ENCODE assay signal across 8 cellular contexts in genomic region chr3:99638244-99638948, GRCh38. TPM values are rescaled to one million over a fixed set of nuclear protein-coding genes. Genes with fewer than 3 reads are reported as not detected.
DNase-seq lines count a peak whose midpoint lies in the region; ATAC-seq and TF ChIP-seq lines count a peak whose summit lies in the region.

Gene COL8A1 (plus strand): TSS chr3:99638594. CDS start chr3:99790683, 152,089 bp downstream.

- H3K4me2 ChIP-seq in GM23248 (ENCODE audit: unreplicated experiment) = peak within 1 kb of the TSS; percentile 89

- peak within 1 kb of the TSS; percentile 76 for H3K9ac ChIP-seq in GM23248

- peak within 1 kb of the TSS; percentile 81 for H3K4me3 Mint-ChIP-seq in T-helper 17 cell
- H3K4me3 Mint-ChIP-seq in osteocyte (ENCODE audit: unreplicated experiment) = peak within 1 kb of the TSS; percentile 94

- no peak within 1 kb of the TSS for H3K27ac Mint-ChIP-seq in T-helper 17 cell
- H3K27ac Mint-ChIP-seq in osteocyte (ENCODE audit: unreplicated experiment) = peak within 1 kb of the TSS; percentile 98

- peak within 1 kb of the TSS; percentile 76 for H2AFZ ChIP-seq in GM23248

- TF ChIP-seq CTCF in osteocyte (IDR thresholded peaks at IDR 0.05) = no peak

- 0 out of 2 replicates have a peak, but pooled peaks cover 17% of the 10 kb centered on the region for H3K79me2 ChIP-seq in GM23248 (ENCODE audit: insufficient read depth)

- no peaks in the 10 kb centered on the region for H4K20me1 ChIP-seq in GM23248 (ENCODE audit: insufficient read depth)

- in situ Hi-C loops in GM23248 (cut with MboI) = no loop called here

- no peaks in the 10 kb centered on the region for H3K9me3 Mint-ChIP-seq in osteocyte (ENCODE audit: unreplicated experiment)

- H3K36me3 Mint-ChIP-seq in T-helper 17 cell (ENCODE audit: low read depth) (peaks cover 2% of the 10 kb centered on the region), osteocyte (ENCODE audit: unreplicated experiment) (peaks cover 50% of the 10 kb centered on the region)

- H3K27me3 Mint-ChIP-seq in T-helper 17 cell (peaks cover 73% of the 10 kb centered on the region), osteocyte (ENCODE audit: unreplicated experiment) (no peaks in the 10 kb centered on the region)

- DNase-seq in GM23248 (peak; percentile 66), T-helper 17 cell (no peak), glomerular endothelial cell (ENCODE audit: extremely low read depth, low read depth, low spot score) (no peak), osteocyte (ENCODE audit: extremely low spot score, unreplicated experiment) (peak; percentile 96), NCI-H2227 (lab: John Stamatoyannopoulos, UW; ENCODE audit: unreplicated experiment) (no peak)
- DNase-seq in activated naive CD4-positive, alpha-beta T cell (lab: John Stamatoyannopoulos, UW) = no peak

- H3K4me1 Mint-ChIP-seq in T-helper 17 cell (peaks cover 19% of the 10 kb centered on the region), osteocyte (ENCODE audit: unreplicated experiment) (peaks cover 42% of the 10 kb centered on the region)

- no peaks in the 10 kb centered on the region for H3K9me2 ChIP-seq in GM23248 (ENCODE audit: insufficient read depth)

- H3K27ac ChIP-seq in GM23248 = peak within 1 kb of the TSS; percentile 68

- peaks cover 51% of the 10 kb centered on the region for H3K4me1 ChIP-seq in GM23248 (ENCODE audit: insufficient read depth)

- H3K4me3 ChIP-seq in GM23248 = peak within 1 kb of the TSS; percentile 73

- H3K36me3 ChIP-seq in GM23248 (ENCODE audit: low read depth) = no peaks in the 10 kb centered on the region

- H3K9me3 ChIP-seq in GM23248 (ENCODE audit: low read depth) (no peaks in the 10 kb centered on the region), T-helper 17 cell (ENCODE audit: control insufficient read depth, low read length, poor library complexity, severe bottlenecking) (no peaks in the 10 kb centered on the region)

- WGBS in GM23248 (ENCODE audit: low coverage in 1 of 2, low lambda C conversion rate in 2 of 2, missing lambda C conversion rate in 2 of 2), 2 experiments = 3 to 5% methylated on average over 16 to 24 of the region's 24 CpGs

- peaks cover 38% of the 10 kb centered on the region for H3F3A ChIP-seq in GM23248 (ENCODE audit: insufficient read depth)

- H3K27me3 ChIP-seq in GM23248 (replicated peaks; ENCODE audit: insufficient read depth) = no peaks in the 10 kb centered on the region

- ATAC-seq in T-helper 17 cell = no peak
- no peak for ATAC-seq in GM19351 (IDR thresholded peaks at IDR 0.05; ENCODE audit: unreplicated experiment)
- no peak for ATAC-seq in GM21528 (IDR thresholded peaks at IDR 0.05; ENCODE audit: low FRiP score, unreplicated experiment)

RNA-seq across cellular contexts. Expression of gene COL8A1, which starts in this region (rescaled TPM):
- total RNA-seq in GM23248 (2014; rRNA removed; shearing (Covaris generic)) = 157 and 189 TPM in 2 replicates
- 164 TPM in 2 replicates for polyA plus RNA-seq in GM23248 (2016; fragmentation: Nextera tagmentation; extraction: Ambion mirVana)
- total RNA-seq in T-helper 17 cell (not detected), glomerular endothelial cell (67.5 and 187 TPM in 2 replicates), osteocyte (3,389 and 3,403 TPM in 2 replicates)

Comparison
In these comparisons a context has a peak if more than half of its experiments do, and no peak if none do; other contexts are left out.
1. RNA of gene COL8A1 (total RNA-seq): 3,389 to 3,403 TPM in osteocyte, 157 to 189 TPM in GM23248 and 67.5 to 187 TPM in glomerular endothelial cell; not detected in T-helper 17 cell; every median in the first group is over 10 times any median in the second.
2. RNA of gene COL8A1 (total RNA-seq): 3,389 to 3,403 TPM in osteocyte; 157 to 189 TPM in GM23248 and 67.5 to 187 TPM in glomerular endothelial cell; every median in the first group is over 10 times any median in the second.
3. DNase-seq: peak in GM23248 (single experiment) and osteocyte (single experiment); none in T-helper 17 cell (0 of 3), glomerular endothelial cell (single experiment), NCI-H2227 (single experiment) and activated naive CD4-positive, alpha-beta T cell (0 of 4).